1 cellular context compared by ENCODE assay signal in genomic region chr19:7920520-7921301, GRCh38.
TF ChIP-seq lines count a peak whose summit lies in the region.

No MANE protein-coding gene starts in this region.

TF ChIP-seq in K562, 482 proteins besides CTCF, POLR2A, EP300 and RAD21 (continued from another document and continues in another):
- TF ChIP-seq UBTF (IDR thresholded peaks at IDR 0.05; ENCODE audit: borderline replicate concordance in 1 of 2, low read depth in 2 of 2, low read length in 2 of 2), result no peak
- TF ChIP-seq HDAC2 (IDR thresholded peaks at IDR 0.05), result peak; percentile 52; the same call in 1 of the 2 replicates
- peak; percentile 63 for TF ChIP-seq ELF2 (CRISPR knock-in tag; IDR thresholded peaks at IDR 0.05)
- peak; percentile 0 for TF ChIP-seq PCBP1 (IDR thresholded peaks at IDR 0.05; ENCODE audit: low read depth, low read length, poor library complexity, severe bottlenecking)
- TF ChIP-seq DPF2 (IDR thresholded peaks at IDR 0.05), result peak; percentile 70
- peak; percentile 64 for TF ChIP-seq PHF20 (IDR thresholded peaks at IDR 0.05; ENCODE audit: partially characterized antibody)
- TF ChIP-seq TAF7 (tag; IDR thresholded peaks at IDR 0.05), result no peak
- TF ChIP-seq MTA2 (IDR thresholded peaks at IDR 0.05; ENCODE audit: low read depth), result no peak; the same call in 1 of the 2 replicates
- TF ChIP-seq SNAPC5 (CRISPR knock-in tag; IDR thresholded peaks at IDR 0.05), result no peak
- peak; percentile 28 for TF ChIP-seq NFIC (IDR thresholded peaks at IDR 0.05)
- TF ChIP-seq JUND (IDR thresholded peaks at IDR 0.05; ENCODE audit: borderline replicate concordance, low read depth, low read length), result peak; percentile 25; the same call in 1 of the 2 replicates
- no peak for TF ChIP-seq JUND (tag; IDR thresholded peaks at IDR 0.05; ENCODE audit: borderline replicate concordance, low read depth, low read length)
- TF ChIP-seq ZNF316 (IDR thresholded peaks at IDR 0.05), result no peak
- no peak for TF ChIP-seq TSHZ1 (CRISPR knock-in tag; IDR thresholded peaks at IDR 0.05)
- TF ChIP-seq NCOA1 (IDR thresholded peaks at IDR 0.05; ENCODE audit: low read depth), result peak; percentile 62; the same call in 1 of the 2 replicates
- no peak; the same call in 1 of the 2 replicates for TF ChIP-seq RB1 (IDR thresholded peaks at IDR 0.05; ENCODE audit: low read depth)
- TF ChIP-seq ZKSCAN8 (CRISPR knock-in tag; IDR thresholded peaks at IDR 0.05), result no peak
- TF ChIP-seq POLR2AphosphoS2 (IDR thresholded peaks at IDR 0.05; ENCODE audit: low read length), result peak; percentile 40; the same call in 1 of the 2 replicates
- TF ChIP-seq MGA (IDR thresholded peaks at IDR 0.05), result peak; percentile 66
- 0 out of 2 replicates have a peak, but pooled peaks have one; percentile 42 for TF ChIP-seq ZFPM2 (CRISPR knock-in tag; IDR thresholded peaks at IDR 0.05)
- no peak for TF ChIP-seq FOXO4 (CRISPR knock-in tag; IDR thresholded peaks at IDR 0.05)
- TF ChIP-seq JUNB (CRISPR knock-in tag; conservative IDR thresholded peaks at IDR 0.05), result no peak
- TF ChIP-seq ZC3H4 (CRISPR knock-in tag; IDR thresholded peaks at IDR 0.05; ENCODE audit: borderline replicate concordance), result no peak
- TF ChIP-seq WHSC1 (IDR thresholded peaks at IDR 0.05; ENCODE audit: low read length), result no peak
- no peak for TF ChIP-seq SMAD1 (IDR thresholded peaks at IDR 0.05; ENCODE audit: low read depth, low read length, partially characterized antibody)
- no peak for TF ChIP-seq SETDB1 (IDR thresholded peaks at IDR 0.05; ENCODE audit: low read length)
- TF ChIP-seq POLR2AphosphoS5 (IDR thresholded peaks at IDR 0.05; ENCODE audit: control insufficient read depth, insufficient read depth, low read depth, low read length), result peak; percentile 68
- TF ChIP-seq PBX2 (CRISPR knock-in tag; IDR thresholded peaks at IDR 0.05; ENCODE audit: low read depth), result peak; percentile 18; the same call in 1 of the 2 replicates
- no peak for TF ChIP-seq PBX2 (tag; conservative IDR thresholded peaks at IDR 0.05; ENCODE audit: low read depth)
- TF ChIP-seq KAT2B (IDR thresholded peaks at IDR 0.05; ENCODE audit: low read depth, low read length), result no peak
- peak; percentile 91; the same call in 1 of the 2 replicates for TF ChIP-seq ZBTB26 (CRISPR knock-in tag; IDR thresholded peaks at IDR 0.05)
- TF ChIP-seq XRCC4 (IDR thresholded peaks at IDR 0.05; ENCODE audit: extremely low read depth, insufficient read depth, insufficient read length), result no peak
- no peak for TF ChIP-seq ZBTB43 (CRISPR knock-in tag; IDR thresholded peaks at IDR 0.05)
- no peak for TF ChIP-seq ZNF133 (CRISPR knock-in tag; IDR thresholded peaks at IDR 0.05)
